Comparison of ENCODE assay signal across 26 cellular contexts in genomic region chr2:119248751-119249150, GRCh38. TPM values are rescaled to one million over a fixed set of nuclear protein-coding genes. Genes with fewer than 3 reads are reported as not detected.
"Had no signal": no experiment of that assay in that cellular context is flagged by ENCODE, and none has a peak within 500 bp of the region (broad histone marks: within the 10 kb centered on the region; RNA-seq: fewer than 3 reads in every experiment).

No MANE protein-coding gene starts in this region.

- H3K4me1 Mint-ChIP-seq: activated naive CD8-positive, alpha-beta T cell treated with anti-CD3 and anti-CD28 coated beads, Interleukin-2, amount 10 ng/mL, durations not matched to agents 7 days and 5 days; mesothelial cell of epicardium; naive thymus-derived CD8-positive, alpha-beta T cell had no signal

- H3K4me1 ChIP-seq: lower lobe of right lung, pancreas, right atrium auricular region had no signal

- H3K36me3 ChIP-seq: cardiac muscle cell, lower lobe of right lung, pancreas had no signal

- H3K9me3 ChIP-seq: gastrocnemius medialis, lower lobe of right lung, pancreas, psoas muscle, right atrium auricular region, tibial artery had no signal

- H3K27me3 Mint-ChIP-seq: activated naive CD8-positive, alpha-beta T cell treated with anti-CD3 and anti-CD28 coated beads, Interleukin-2, amount 10 ng/mL, durations not matched to agents 7 days and 5 days had no signal

- H3K4me3 Mint-ChIP-seq: activated naive CD4-positive, alpha-beta T cell treated with anti-CD3 and anti-CD28 coated beads for 36 hours; activated naive CD8-positive, alpha-beta T cell treated with anti-CD3 and anti-CD28 coated beads, Interleukin-2, amount 10 ng/mL, durations not matched to agents 7 days and 5 days; activated T-cell treated with anti-CD3 and anti-CD28 coated beads, Interleukin-2, amount 50 U/mL, for 4 hours; mesothelial cell of epicardium; naive thymus-derived CD8-positive, alpha-beta T cell; T-helper 2 cell treated with Interferon-gamma antibody and Interleukin-4, amounts not matched to agents 5 μg/mL and 100 μg/mL, for 36 hours had no signal

- H3K4me3 ChIP-seq: cardiac muscle cell, esophagus muscularis mucosa, gastrocnemius medialis, heart right ventricle, lower lobe of right lung, pancreas, psoas muscle, right atrium auricular region, tibial artery had no signal

- DNase-seq: activated CD4-positive, alpha-beta T cell treated with anti-CD3 and anti-CD28 coated beads for 1 hour; activated CD4-positive, alpha-beta T cell treated with anti-CD3 and anti-CD28 coated beads, Interleukin-2, amount 50 U/mL, for 1 hour; activated naive CD4-positive, alpha-beta T cell treated with anti-CD3 and anti-CD28 coated beads for 36 hours; activated naive CD8-positive, alpha-beta T cell treated with anti-CD3 and anti-CD28 coated beads, Interleukin-2, amount 10 ng/mL, durations not matched to agents 7 days and 5 days; activated T-cell treated with anti-CD3 and anti-CD28 coated beads, Interleukin-2, amount 50 U/mL, for 4 hours; amniotic stem cell; effector memory CD4-positive, alpha-beta T cell; gastrocnemius medialis; heart right ventricle; naive thymus-derived CD8-positive, alpha-beta T cell; pancreas; psoas muscle; stimulated activated CD4-positive, alpha-beta T cell treated with anti-CD3 and anti-CD28 coated beads, Interleukin-4, amount 100 ng/mL, for 24 hours; stimulated activated naive CD8-positive, alpha-beta T cell treated with anti-CD3 and anti-CD28 coated beads, Interleukin-15, Interleukin-2, amounts not matched to agents 100 U/mL and 50 U/mL, for 24 hours; substantia nigra; WERI-Rb-1 had no signal

- H3K9me3 Mint-ChIP-seq: activated naive CD4-positive, alpha-beta T cell treated with anti-CD3 and anti-CD28 coated beads for 36 hours; activated naive CD8-positive, alpha-beta T cell treated with anti-CD3 and anti-CD28 coated beads, Interleukin-2, amount 10 ng/mL, durations not matched to agents 7 days and 5 days; activated T-cell treated with anti-CD3 and anti-CD28 coated beads, Interleukin-2, amount 50 U/mL, for 4 hours; activated T-helper 2 cell treated with anti-CD3 and anti-CD28 coated beads, Interferon-gamma antibody, Interleukin-2, Interleukin-4, amounts not matched to agents 10 μg/mL and 5 μg/mL and 100 μg/mL, durations not matched to agents 14 hours and 24 hours and 36 hours; mesothelial cell of epicardium; T-helper 2 cell treated with Interferon-gamma antibody and Interleukin-4, amounts not matched to agents 5 μg/mL and 100 μg/mL, for 36 hours had no signal

- H3K27ac Mint-ChIP-seq: activated naive CD4-positive, alpha-beta T cell treated with anti-CD3 and anti-CD28 coated beads for 36 hours; activated naive CD8-positive, alpha-beta T cell treated with anti-CD3 and anti-CD28 coated beads, Interleukin-2, amount 10 ng/mL, durations not matched to agents 7 days and 5 days; activated T-helper 2 cell treated with anti-CD3 and anti-CD28 coated beads, Interferon-gamma antibody, Interleukin-2, Interleukin-4, amounts not matched to agents 10 μg/mL and 5 μg/mL and 100 μg/mL, durations not matched to agents 14 hours and 24 hours and 36 hours; mesothelial cell of epicardium; T-helper 2 cell treated with Interferon-gamma antibody and Interleukin-4, amounts not matched to agents 5 μg/mL and 100 μg/mL, for 36 hours had no signal

- H3K27ac ChIP-seq: cardiac muscle cell, esophagus muscularis mucosa, heart right ventricle, lower lobe of right lung, pancreas, psoas muscle, right atrium auricular region, tibial artery, WERI-Rb-1 had no signal

- H3K36me3 Mint-ChIP-seq: activated naive CD8-positive, alpha-beta T cell treated with anti-CD3 and anti-CD28 coated beads, Interleukin-2, amount 10 ng/mL, durations not matched to agents 7 days and 5 days; mesothelial cell of epicardium; naive thymus-derived CD8-positive, alpha-beta T cell had no signal

- ATAC-seq: activated T-cell treated with anti-CD3 and anti-CD28 coated beads, Interleukin-2, amount 50 U/mL, for 4 hours; gastrocnemius medialis; heart right ventricle; left lobe of liver; lower lobe of right lung; naive thymus-derived CD8-positive, alpha-beta T cell; pancreas; psoas muscle; SK-N-SH treated with all-trans-retinoic acid at 6 μM for 48 hours; stimulated activated naive CD8-positive, alpha-beta T cell treated with anti-CD3 and anti-CD28 coated beads, Interleukin-15, Interleukin-2, amounts not matched to agents 100 U/mL and 50 U/mL, for 24 hours had no signal

- H3K27me3 ChIP-seq: cardiac muscle cell, esophagus muscularis mucosa, gastrocnemius medialis, heart right ventricle, pancreas, right atrium auricular region, tibial artery had no signal

RNA-seq across cellular contexts. Expression of gene STEAP3, which starts 25.1 kb away (rescaled TPM):
- total RNA-seq: naive thymus-derived CD8-positive, alpha-beta T cell had no signal
